ENCODE assay signal across 1 cellular context in genomic region chr13:58979851-58980250, GRCh38.
TF ChIP-seq lines count a peak whose summit lies in the region.

No MANE protein-coding gene starts in this region.

TF ChIP-seq in GM23338, 12 proteins besides CTCF, POLR2A, EP300 and RAD21 (continued from another document):
- TF ChIP-seq ZNF462 (CRISPR knock-in tag; IDR thresholded peaks at IDR 0.05): no peak
- no peak for TF ChIP-seq CREB1 (CRISPR knock-in tag; IDR thresholded peaks at IDR 0.05; ENCODE audit: low read depth)
